Comparison of ENCODE assay signal across 1 cellular context in the genomic region with DNA sequence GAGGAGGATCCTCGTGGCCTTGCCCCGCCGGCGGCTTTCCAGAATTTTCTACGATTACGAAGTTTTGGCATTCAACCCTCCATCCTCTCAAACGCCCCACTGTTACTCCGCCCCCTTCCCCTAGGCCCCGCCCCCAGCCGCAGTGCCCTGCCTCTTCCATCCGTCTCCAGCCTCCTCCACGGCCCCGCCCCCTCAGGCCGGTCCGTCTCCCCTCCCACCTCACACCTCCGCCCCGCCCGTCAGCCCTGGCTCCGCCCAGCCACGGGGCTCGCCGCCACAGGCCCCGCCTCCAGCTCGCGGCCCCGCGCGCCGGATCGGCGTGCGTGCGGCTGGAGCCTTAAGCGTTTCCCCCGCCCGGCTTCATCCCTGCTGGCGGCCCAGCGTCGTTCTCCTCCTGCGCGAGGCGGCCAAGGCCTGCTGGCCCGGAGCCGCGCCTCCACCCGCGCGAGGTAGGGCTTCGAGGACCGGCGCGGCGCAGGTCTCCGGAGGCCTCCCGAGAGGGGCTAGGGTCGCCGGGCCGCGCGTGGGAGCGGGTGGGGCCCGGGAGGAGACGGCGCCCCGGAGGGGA.
TF ChIP-seq lines count a peak whose summit lies in the region.

A gene with protein sequence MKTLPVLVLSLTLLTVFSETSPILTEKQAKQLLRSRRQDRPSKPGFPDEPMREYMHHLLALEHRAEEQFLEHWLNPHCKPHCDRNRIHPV (minus strand): TSS at position 109 of the 568 bp plus-strand sequence. CDS start 18,110 bp downstream, outside the sequence.
A gene (plus strand): TSS at position 340 of the 568 bp plus-strand sequence. CDS start 645 bp downstream, outside the sequence.

TF ChIP-seq in SK-N-SH, 30 proteins besides CTCF, POLR2A, EP300 and RAD21 (continued from another document):
- TF ChIP-seq, protein P1, sequence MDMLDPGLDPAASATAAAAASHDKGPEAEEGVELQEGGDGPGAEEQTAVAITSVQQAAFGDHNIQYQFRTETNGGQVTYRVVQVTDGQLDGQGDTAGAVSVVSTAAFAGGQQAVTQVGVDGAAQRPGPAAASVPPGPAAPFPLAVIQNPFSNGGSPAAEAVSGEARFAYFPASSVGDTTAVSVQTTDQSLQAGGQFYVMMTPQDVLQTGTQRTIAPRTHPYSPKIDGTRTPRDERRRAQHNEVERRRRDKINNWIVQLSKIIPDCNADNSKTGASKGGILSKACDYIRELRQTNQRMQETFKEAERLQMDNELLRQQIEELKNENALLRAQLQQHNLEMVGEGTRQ (IDR thresholded peaks at IDR 0.05; ENCODE audit: borderline replicate concordance, low read depth, low read length): no peak
- TF ChIP-seq TCF12 (IDR thresholded peaks at IDR 0.05) (no peak), RXRA (IDR thresholded peaks at IDR 0.05; ENCODE audit: borderline replicate concordance, low read depth) (no peak), RCOR1 (IDR thresholded peaks at IDR 0.05; ENCODE audit: low read length) (no peak), TAF1 (IDR thresholded peaks at IDR 0.05; ENCODE audit: borderline replicate concordance, low read depth, low read length) (peak; percentile 45; the same call in 1 of the 2 replicates), FOSL2 (IDR thresholded peaks at IDR 0.05; ENCODE audit: borderline replicate concordance, low read depth) (no peak), SIN3A (IDR thresholded peaks at IDR 0.05; ENCODE audit: borderline replicate concordance, low read depth, low read length) (peak; percentile 15; the same call in 1 of the 2 replicates)
- TF ChIP-seq, protein P2, sequence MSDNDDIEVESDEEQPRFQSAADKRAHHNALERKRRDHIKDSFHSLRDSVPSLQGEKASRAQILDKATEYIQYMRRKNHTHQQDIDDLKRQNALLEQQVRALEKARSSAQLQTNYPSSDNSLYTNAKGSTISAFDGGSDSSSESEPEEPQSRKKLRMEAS (IDR thresholded peaks at IDR 0.05; ENCODE audit: low read depth): peak; percentile 90
- TF ChIP-seq, protein P3, sequence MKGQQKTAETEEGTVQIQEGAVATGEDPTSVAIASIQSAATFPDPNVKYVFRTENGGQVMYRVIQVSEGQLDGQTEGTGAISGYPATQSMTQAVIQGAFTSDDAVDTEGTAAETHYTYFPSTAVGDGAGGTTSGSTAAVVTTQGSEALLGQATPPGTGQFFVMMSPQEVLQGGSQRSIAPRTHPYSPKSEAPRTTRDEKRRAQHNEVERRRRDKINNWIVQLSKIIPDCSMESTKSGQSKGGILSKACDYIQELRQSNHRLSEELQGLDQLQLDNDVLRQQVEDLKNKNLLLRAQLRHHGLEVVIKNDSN (IDR thresholded peaks at IDR 0.05; ENCODE audit: borderline replicate concordance, low read depth): peak; percentile 6; the same call in 1 of the 2 replicates
TF ChIP-seq in SK-N-SH: peak in this region for 8.
